11 cellular contexts compared by ENCODE assay signal in genomic region chr7:37287093-37287492, GRCh38.
A peak's percentile ranks its signal among the peaks of the same experiment; 100 is the strongest.
DNase-seq lines count a peak whose midpoint lies in the region; ATAC-seq and TF ChIP-seq lines count a peak whose summit lies in the region.
"Had no signal": no experiment of that assay in that cellular context is flagged by ENCODE, and none has a peak within 500 bp of the region (broad histone marks: within the 10 kb centered on the region; RNA-seq: fewer than 3 reads in every experiment).

No MANE protein-coding gene starts in this region.

- no peaks in the 10 kb centered on the region for H3K27me3 ChIP-seq in dorsolateral prefrontal cortex
- no peaks in the 10 kb centered on the region for H3K27me3 ChIP-seq in endodermal cell (ENCODE audit: control insufficient read depth, insufficient read depth, low read length, poor library complexity, severe bottlenecking)

- H3K27ac Mint-ChIP-seq in endodermal cell = no peak overlapping the region

- H3K36me3 ChIP-seq in endodermal cell (ENCODE audit: control insufficient read depth, insufficient read depth, low read length) = no peaks in the 10 kb centered on the region

- intact Hi-C loops in dorsolateral prefrontal cortex (cut with DNase I) = loop anchor here in 1 of 2 donors (10.0 kb wide), 1 partner anchor 208 kb away; no protein-coding TSS in a partner anchor

- WGBS in endodermal cell (ENCODE audit: insufficient coverage in 1 of 2, insufficient read length in 1 of 2), 2 experiments = 97% methylated on average over 5 of the region's 5 CpGs; no CpG with 5 or more reads in 1 of the 2 experiments

- DNase-seq in GM12865 (ENCODE audit: low read depth) (peak; percentile 44), NCI-H1048 (lab: John Stamatoyannopoulos, UW) (peak; percentile 41), dorsolateral prefrontal cortex (no peak), HPDE6-E6E7 (ENCODE audit: extremely low spot score) (no peak), endodermal cell (no peak)
- DNase-seq: activated T-cell treated with anti-CD3 and anti-CD28 coated beads, Interleukin-2, amount 50 U/mL, for 72 hours had no signal

- no peak overlapping the region for H3K9ac ChIP-seq in endodermal cell (ENCODE audit: extremely low read depth, low read length, poor library complexity, severe bottlenecking)

- H3K27ac ChIP-seq in dorsolateral prefrontal cortex (peak overlapping the region in 56 of 59 donors; percentile 48 to 100 (median 98)), endodermal cell (ENCODE audit: low read depth, low read length) (no peak overlapping the region)
- H3K27ac ChIP-seq: HL-60 had no signal

- H3K36me3 Mint-ChIP-seq in endodermal cell (ENCODE audit: low read depth) = peaks cover 15% of the 10 kb centered on the region

- H3K27me3 Mint-ChIP-seq in endodermal cell (ENCODE audit: insufficient read depth) = no peaks in the 10 kb centered on the region

- peaks cover 18% of the 10 kb centered on the region for H3K4me1 ChIP-seq in endodermal cell (ENCODE audit: control insufficient read depth, insufficient read depth, low read length)

- H3K4me1 Mint-ChIP-seq in endodermal cell = peaks cover 29% of the 10 kb centered on the region

- H3K4me3 ChIP-seq in GM12865 (ENCODE audit: low read depth, low read length) (no peak overlapping the region), dorsolateral prefrontal cortex (no peak overlapping the region), endodermal cell (ENCODE audit: low read length) (no peak overlapping the region)
- H3K4me3 ChIP-seq: mucosa of descending colon had no signal

- H3K9me3 Mint-ChIP-seq in endodermal cell = peaks cover 13% of the 10 kb centered on the region
- H3K9me3 Mint-ChIP-seq: activated T-cell treated with anti-CD3 and anti-CD28 coated beads, Interleukin-2, amount 50 U/mL, for 72 hours had no signal

- no peak overlapping the region for H3K4me3 Mint-ChIP-seq in endodermal cell
- H3K4me3 Mint-ChIP-seq: activated T-cell treated with anti-CD3 and anti-CD28 coated beads, Interleukin-2, amount 50 U/mL, for 72 hours had no signal

- no peak for TF ChIP-seq CTCF in GM12865 (IDR thresholded peaks at IDR 0.05; ENCODE audit: insufficient read depth, low read depth, low read length, missing control alignments)
- TF ChIP-seq CTCF in dorsolateral prefrontal cortex (IDR thresholded peaks at IDR 0.05 in 54 of 56, conservative IDR thresholded peaks at IDR 0.05 in 2 of 56; ENCODE audit: low read depth in 1 of 56, partially characterized antibody in 56 of 56) = no peak
- no peak for TF ChIP-seq CTCF in endodermal cell (conservative IDR thresholded peaks at IDR 0.05)

- peak; percentile 50 for ATAC-seq in GM21723 (IDR thresholded peaks at IDR 0.05; ENCODE audit: unreplicated experiment)
- no peak for ATAC-seq in HG03521 (IDR thresholded peaks at IDR 0.05; ENCODE audit: unreplicated experiment)
- no peak for ATAC-seq in HG03095 (IDR thresholded peaks at IDR 0.05; ENCODE audit: unreplicated experiment)
- ATAC-seq: activated T-cell treated with anti-CD3 and anti-CD28 coated beads, Interleukin-2, amount 50 U/mL, for 72 hours; mucosa of descending colon had no signal

- H3K9me3 ChIP-seq in endodermal cell (ENCODE audit: control insufficient read depth, low read length) = no peaks in the 10 kb centered on the region
- H3K9me3 ChIP-seq: mucosa of descending colon had no signal

Comparison
In these comparisons a context has a peak if more than half of its experiments do, and no peak if none do; other contexts are left out.
1. DNase-seq: peak in GM12865 (single experiment) and NCI-H1048 (single experiment); none in dorsolateral prefrontal cortex (0 of 10), HPDE6-E6E7 (single experiment) and endodermal cell (single experiment).